Comparison of ENCODE assay signal across 5 cellular contexts in genomic region chr11:3280662-3281061, GRCh38. TPM values are rescaled to one million over a fixed set of nuclear protein-coding genes. Genes with fewer than 3 reads are reported as not detected.
"Had no signal": no experiment of that assay in that cellular context is flagged by ENCODE, and none has a peak within 500 bp of the region (broad histone marks: within the 10 kb centered on the region; RNA-seq: fewer than 3 reads in every experiment).

No MANE protein-coding gene starts in this region.

RNA-seq across cellular contexts. Expression of gene MRGPRE, which starts 48.4 kb away (rescaled TPM):
- total RNA-seq: HepG2, HT1080, IMR-90, K562 had no signal
- polyA plus RNA-seq: HepG2, IgD-negative memory B cell, IMR-90, K562 had no signal
